24 cellular contexts compared by ENCODE assay signal in genomic region chr16:51048544-51048943, GRCh38.
DNase-seq lines count a peak whose midpoint lies in the region; ATAC-seq, FAIRE-seq and TF ChIP-seq lines count a peak whose summit lies in the region.
"Had no signal": no experiment of that assay in that cellular context is flagged by ENCODE, and none has a peak within 500 bp of the region (broad histone marks: within the 10 kb centered on the region; RNA-seq: fewer than 3 reads in every experiment).

No MANE protein-coding gene starts in this region.

- H4K20me1 ChIP-seq in astrocyte (ENCODE audit: insufficient read depth, low read length) = no peaks in the 10 kb centered on the region

- H3K27me3 ChIP-seq in astrocyte (ENCODE audit: insufficient read depth, low read length) = no peaks in the 10 kb centered on the region
- H3K27me3 ChIP-seq: ascending aorta had no signal

- TF ChIP-seq POLR2A in GM18505 (IDR thresholded peaks at IDR 0.05; ENCODE audit: borderline replicate concordance, extremely low read depth, insufficient read depth, insufficient read length) = no peak

- DNase-seq in Daoy (ENCODE audit: low read depth) (peak; percentile 69), MV-4-11 (lab: John Stamatoyannopoulos, UW) (peak; percentile 8), astrocyte (ENCODE audit: low read depth) (peak; percentile 20), kidney tubule cell (ENCODE audit: low spot score) (peak; percentile 66), D721Med (ENCODE audit: insufficient read length, low spot score) (no peak), amygdala (lab: John Stamatoyannopoulos, UW) (no peak)
- DNase-seq: activated CD8-positive, alpha-beta T cell treated with anti-CD3 and anti-CD28 coated beads for 36 hours; activated naive CD4-positive, alpha-beta T cell treated with anti-CD3 and anti-CD28 coated beads, Interleukin-2, amount 10 ng/mL, durations not matched to agents 7 days and 5 days; activated T-cell treated with anti-CD3 and anti-CD28 coated beads, Interleukin-2, amount 50 U/mL, for 4 hours; DMS79; hippocampal formation; NCI-H1048; NCI-H526 treated with DMSO at 0.1 percent for 48 hours; spleen had no signal

- no peaks in the 10 kb centered on the region for H3K36me3 Mint-ChIP-seq in astrocyte (ENCODE audit: low read depth, unreplicated experiment)
- H3K36me3 Mint-ChIP-seq: activated naive CD4-positive, alpha-beta T cell treated with anti-CD3 and anti-CD28 coated beads, Interleukin-2, amount 10 ng/mL, durations not matched to agents 7 days and 5 days had no signal

- no peak overlapping the region for H3K27ac Mint-ChIP-seq in astrocyte (ENCODE audit: unreplicated experiment)
- H3K27ac Mint-ChIP-seq: activated CD8-positive, alpha-beta T cell treated with anti-CD3 and anti-CD28 coated beads for 36 hours; activated naive CD4-positive, alpha-beta T cell treated with anti-CD3 and anti-CD28 coated beads, Interleukin-2, amount 10 ng/mL, durations not matched to agents 7 days and 5 days; GM23338; progenitor cell of endocrine pancreas had no signal

- H3K4me1 Mint-ChIP-seq in astrocyte (ENCODE audit: low read depth, unreplicated experiment) = peaks cover 24% of the 10 kb centered on the region

- H3K9me3 Mint-ChIP-seq in astrocyte (ENCODE audit: unreplicated experiment) = peaks cover 3% of the 10 kb centered on the region
- H3K9me3 Mint-ChIP-seq: activated CD8-positive, alpha-beta T cell treated with anti-CD3 and anti-CD28 coated beads for 36 hours; activated naive CD4-positive, alpha-beta T cell treated with anti-CD3 and anti-CD28 coated beads, Interleukin-2, amount 10 ng/mL, durations not matched to agents 7 days and 5 days; activated T-cell treated with anti-CD3 and anti-CD28 coated beads, Interleukin-2, amount 50 U/mL, for 4 hours; GM23338 had no signal

- H2AFZ ChIP-seq in astrocyte (ENCODE audit: low read depth, low read length) = no peak overlapping the region

- FAIRE-seq in astrocyte (lab: Jason Lieb, UNC) (no peak), D721Med (lab: Jason Lieb, UNC) (no peak)
- FAIRE-seq: colon, endometrium had no signal

- no peak overlapping the region for H3K4me3 Mint-ChIP-seq in astrocyte (ENCODE audit: unreplicated experiment)
- H3K4me3 Mint-ChIP-seq: activated CD8-positive, alpha-beta T cell treated with anti-CD3 and anti-CD28 coated beads for 36 hours; activated naive CD4-positive, alpha-beta T cell treated with anti-CD3 and anti-CD28 coated beads, Interleukin-2, amount 10 ng/mL, durations not matched to agents 7 days and 5 days; activated T-cell treated with anti-CD3 and anti-CD28 coated beads, Interleukin-2, amount 50 U/mL, for 4 hours; GM23338 had no signal

- H3K27ac ChIP-seq in astrocyte (ENCODE audit: low read depth, low read length) = no peak overlapping the region
- H3K27ac ChIP-seq: ascending aorta, spleen, thoracic aorta, VCaP had no signal

- H3K4me1 ChIP-seq in astrocyte (ENCODE audit: insufficient read depth, low read length) = peaks cover 4% of the 10 kb centered on the region
- H3K4me1 ChIP-seq: ascending aorta, spleen had no signal

- H3K9me3 ChIP-seq in astrocyte (ENCODE audit: insufficient read depth, low read depth, low read length) = no peaks in the 10 kb centered on the region
- H3K9me3 ChIP-seq: ascending aorta, spleen, thoracic aorta had no signal

- ATAC-seq in GM18505 (IDR thresholded peaks at IDR 0.05; ENCODE audit: unreplicated experiment) (no peak), HG02763 (IDR thresholded peaks at IDR 0.05; ENCODE audit: unreplicated experiment) (no peak)
- ATAC-seq: activated CD8-positive, alpha-beta T cell treated with anti-CD3 and anti-CD28 coated beads for 36 hours; activated T-cell treated with anti-CD3 and anti-CD28 coated beads, Interleukin-2, amount 50 U/mL, for 4 hours; GM23338; Panc1 had no signal

- no peak overlapping the region for H3K9ac ChIP-seq in astrocyte (ENCODE audit: low read length)

- peak overlapping the region; percentile 28 for H3K4me3 ChIP-seq in astrocyte (ENCODE audit: insufficient read depth, low read depth, low read length)
- H3K4me3 ChIP-seq: ascending aorta, GM23338, spleen, thoracic aorta had no signal

- no peaks in the 10 kb centered on the region for H3K79me2 ChIP-seq in astrocyte (ENCODE audit: insufficient read depth, low read length)

- no peaks in the 10 kb centered on the region for H3K36me3 ChIP-seq in astrocyte (ENCODE audit: insufficient read depth, low read length)
- H3K36me3 ChIP-seq: ascending aorta, spleen, thoracic aorta had no signal

- TF ChIP-seq CTCF in astrocyte (IDR thresholded peaks at IDR 0.05; ENCODE audit: insufficient read depth, low read depth, low read length) = no peak
- no peak for TF ChIP-seq CTCF in D721Med (IDR thresholded peaks at IDR 0.05; ENCODE audit: insufficient read depth, missing control alignments)

- H3K4me2 ChIP-seq in astrocyte (ENCODE audit: low read length) = peak overlapping the region; percentile 22
- H3K4me2 ChIP-seq: GM23338 had no signal

- peaks cover 14% of the 10 kb centered on the region for H3K27me3 Mint-ChIP-seq in astrocyte (ENCODE audit: low read depth, unreplicated experiment)
- H3K27me3 Mint-ChIP-seq: activated CD8-positive, alpha-beta T cell treated with anti-CD3 and anti-CD28 coated beads for 36 hours had no signal

Comparison
In these comparisons a context has a peak if more than half of its experiments do, and no peak if none do; other contexts are left out.
1. DNase-seq: peak in Daoy (single experiment), MV-4-11 (single experiment), astrocyte (single experiment) and kidney tubule cell (single experiment); none in D721Med (single experiment) and amygdala (0 of 56).